17 cellular contexts compared by ENCODE assay signal in the genomic region with DNA sequence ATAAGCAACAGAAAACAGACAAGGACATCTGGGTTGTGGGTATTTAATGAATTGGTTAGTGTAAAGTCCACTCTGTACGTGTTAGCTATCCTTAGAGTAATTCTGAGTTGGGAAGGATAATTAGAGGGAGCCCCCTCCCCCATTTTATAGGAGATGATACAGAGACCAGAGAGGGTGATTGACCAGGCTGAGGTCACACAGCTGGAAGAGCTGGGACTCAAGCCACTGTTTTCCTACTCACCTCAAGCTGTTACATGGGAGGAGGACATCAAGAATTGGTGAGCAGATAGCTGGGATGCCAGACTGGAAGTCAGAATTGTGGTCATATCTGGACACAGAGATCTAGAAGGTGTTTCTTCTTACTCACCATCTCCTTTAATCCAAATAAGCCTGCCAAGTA. TPM values are rescaled to one million over a fixed set of nuclear protein-coding genes. Genes with fewer than 3 reads are reported as not detected.
DNase-seq lines count a peak whose midpoint lies in the region; ATAC-seq, FAIRE-seq and TF ChIP-seq lines count a peak whose summit lies in the region.
"Had no signal": no experiment of that assay in that cellular context is flagged by ENCODE, and none has a peak within 500 bp of the region (broad histone marks: within the 10 kb centered on the region; RNA-seq: fewer than 3 reads in every experiment).

No MANE protein-coding gene starts in this region.

- H3K36me3 ChIP-seq in HepG2 (replicated peaks in 1 of 2; ENCODE audit: control insufficient read depth in 1 of 2, insufficient read depth in 2 of 2, low read length in 2 of 2) (no peaks in the 10 kb centered on the region), right lobe of liver (no peaks in the 10 kb centered on the region), neuronal stem cell (replicated peaks in 1 of 2; ENCODE audit: control insufficient read depth in 2 of 2, insufficient read depth in 2 of 2, low read length in 2 of 2) (no peaks in the 10 kb centered on the region)
- H3K36me3 ChIP-seq: BLaER1 had no signal

- TF ChIP-seq POLR2A in HepG2 (IDR thresholded peaks at IDR 0.05; ENCODE audit: insufficient read depth in 1 of 2, low read depth in 2 of 2, low read length in 2 of 2) (no peak), right lobe of liver (IDR thresholded peaks at IDR 0.05) (no peak)

- H2BK120ac ChIP-seq in neuronal stem cell (ENCODE audit: low read depth, low read length) = no peak overlapping the region

- H3K4me3 ChIP-seq in HepG2 (replicated peaks in 1 of 3; ENCODE audit: insufficient read depth in 1 of 3, low read depth in 2 of 3, low read length in 3 of 3) (no peak overlapping the region), right lobe of liver (no peak overlapping the region), neuronal stem cell (ENCODE audit: low read length in 2 of 2) (no peak overlapping the region)
- H3K4me3 ChIP-seq: BLaER1, GM23248 had no signal

- no peaks in the 10 kb centered on the region for H3K79me2 ChIP-seq in HepG2 (ENCODE audit: insufficient read depth, low read length)

- no peak overlapping the region for H4K8ac ChIP-seq in neuronal stem cell (ENCODE audit: low read depth, low read length)

- peaks cover 28% of the 10 kb centered on the region for H3K4me1 Mint-ChIP-seq in brain
- H3K4me1 Mint-ChIP-seq: CD14-positive monocyte; CD4-positive, alpha-beta memory T cell had no signal

- H3K27ac Mint-ChIP-seq in brain = peak overlapping the region in 3 of 5 experiments; percentile 12 to 80 (median 58)
- H3K27ac Mint-ChIP-seq: CD14-positive monocyte; CD4-positive, alpha-beta memory T cell had no signal

- peak overlapping the region; percentile 60 for H2BK5ac ChIP-seq in neuronal stem cell (ENCODE audit: low read length)

- no peak overlapping the region for H4K91ac ChIP-seq in neuronal stem cell (ENCODE audit: low read depth, low read length, poor library complexity)

- H3K4me3 Mint-ChIP-seq in brain = peak overlapping the region in 3 of 5 experiments; percentile 1 to 15 (median 13)
- H3K4me3 Mint-ChIP-seq: CD14-positive monocyte; CD4-positive, alpha-beta memory T cell had no signal

- 15% methylated on average over 1 of the region's 1 CpG for whole genome bisulfite sequencing in HepG2 (ENCODE audit: low lambda C conversion rate)
- 46% methylated on average over 1 of the region's 1 CpG for WGBS in right lobe of liver (ENCODE audit: insufficient coverage, low coverage, low lambda C conversion rate, missing lambda C conversion rate)
- WGBS in neuronal stem cell (ENCODE audit: extremely low coverage in 2 of 2, insufficient read length in 2 of 2, insufficient replicate concordance in 1 of 2), 2 donors = no CpG with 5 or more reads among the region's 1 CpG

- no peak overlapping the region for H2AFZ ChIP-seq in HepG2 (ENCODE audit: low read length)
- no peak overlapping the region for H2AFZ ChIP-seq in neuronal stem cell (ENCODE audit: low read length)
- H2AFZ ChIP-seq: GM23248 had no signal

- no peaks in the 10 kb centered on the region for H3K9me3 ChIP-seq in HepG2 (ENCODE audit: low read length)
- H3K9me3 ChIP-seq in right lobe of liver = no peaks in the 10 kb centered on the region
- no peaks in the 10 kb centered on the region for H3K9me3 ChIP-seq in neuronal stem cell (replicated peaks in 1 of 2; ENCODE audit: control insufficient read depth in 2 of 2, insufficient read depth in 1 of 2, low read depth in 1 of 2, low read length in 2 of 2)
- H3K9me3 ChIP-seq: BLaER1 had no signal

- ATAC-seq in HepG2 (no peak), right lobe of liver (no peak), left lobe of liver (no peak)

- H2AK5ac ChIP-seq in neuronal stem cell (ENCODE audit: low read depth, low read length) = peak overlapping the region; percentile 3

- no peaks in the 10 kb centered on the region for H3K79me1 ChIP-seq in neuronal stem cell (ENCODE audit: low read depth, low read length)

- no TSS peak for BruUV-seq in HepG2 (replicated peaks; lab: Mats Ljungman, UMichigan)

- H3K4ac ChIP-seq in neuronal stem cell (ENCODE audit: low read length) = no peak overlapping the region

- intact Hi-C loops in HepG2 (cut with micrococcal nuclease; ENCODE audit: unreplicated experiment) (no loop called here), right lobe of liver (cut with DNase I) (no loop called here)

- H3K9ac ChIP-seq in HepG2 (ENCODE audit: insufficient read depth, low read depth, low read length) (no peak overlapping the region), neuronal stem cell (ENCODE audit: low read depth, low read length, poor library complexity) (no peak overlapping the region)
- H3K9ac ChIP-seq: BLaER1, GM23248 had no signal

- TF ChIP-seq EP300 in HepG2 (IDR thresholded peaks at IDR 0.05; ENCODE audit: low read depth in 2 of 2, low read length in 2 of 2) (no peak), HepG2 (CRISPR knock-in tag; IDR thresholded peaks at IDR 0.05; ENCODE audit: borderline replicate concordance) (no peak)

- H3K27ac ChIP-seq in HepG2 (ENCODE audit: extremely low read length, insufficient read depth, low read length) (no peak overlapping the region), right lobe of liver (no peak overlapping the region), neuronal stem cell (replicated peaks; ENCODE audit: low read length) (peak overlapping the region; percentile 85)
- H3K27ac ChIP-seq: 22Rv1, BLaER1, GM23248 had no signal

- no peak for FAIRE-seq in HepG2 (lab: Jason Lieb, UNC)
- FAIRE-seq: H54 had no signal

- no peak for TF ChIP-seq CTCF in HepG2 (CRISPR knock-in tag; IDR thresholded peaks at IDR 0.05)
- TF ChIP-seq CTCF in right lobe of liver (IDR thresholded peaks at IDR 0.05) = no peak
- TF ChIP-seq CTCF in brain (conservative IDR thresholded peaks at IDR 0.05) = no peak

- H3K4me1 ChIP-seq in HepG2 (ENCODE audit: insufficient read depth, low read length) (peaks cover 13% of the 10 kb centered on the region), right lobe of liver (no peaks in the 10 kb centered on the region), neuronal stem cell (ENCODE audit: control insufficient read depth in 2 of 2, insufficient read depth in 1 of 2, low read depth in 1 of 2, low read length in 2 of 2) (peaks cover 4 to 10% of the 10 kb centered on the region in 2 donors)
- H3K4me1 ChIP-seq: BLaER1 had no signal

- CTCF ChIA-PET in HepG2 (lab: Yijun Ruan, JAX; ENCODE audit: low intra/inter-chr PET ratio, low total read pairs) = no interaction called here

- H3K23ac ChIP-seq in neuronal stem cell (ENCODE audit: low read depth, low read length, poor library complexity) = no peak overlapping the region

- H4K20me1 ChIP-seq in HepG2 (ENCODE audit: insufficient read depth, low read length) = no peaks in the 10 kb centered on the region
- H4K20me1 ChIP-seq: BLaER1 had no signal

- H3K27me3 Mint-ChIP-seq in brain = peaks cover 4% of the 10 kb centered on the region

- no peak overlapping the region for H2BK12ac ChIP-seq in neuronal stem cell (ENCODE audit: low read length)

- no peak overlapping the region for H3K14ac ChIP-seq in neuronal stem cell (ENCODE audit: low read length)

- POLR2A ChIA-PET in HepG2 (lab: Yijun Ruan, JAX) = interaction anchor here (1.2 kb wide), 1 partner anchor 13 kb away, joined by 3 read pairs; no protein-coding TSS in a partner anchor

- H3K4me2 ChIP-seq in HepG2 (ENCODE audit: low read depth, low read length) = no peak overlapping the region
- no peak overlapping the region for H3K4me2 ChIP-seq in neuronal stem cell (ENCODE audit: insufficient read depth, low read length, poor library complexity, severe bottlenecking)
- H3K4me2 ChIP-seq: BLaER1 had no signal

- peaks cover 0 to 6% (median 0%) of the 10 kb centered on the region in 5 experiments for H3K9me3 Mint-ChIP-seq in brain

- H3K18ac ChIP-seq in neuronal stem cell (ENCODE audit: low read length) = no peak overlapping the region

- DNase-seq in HepG2 (ENCODE audit: low spot score) = no peak
- DNase-seq in right lobe of liver = no peak
- no peak for DNase-seq in neuronal stem cell (ENCODE audit: low spot score)
- no peak for DNase-seq in left lobe of liver (ENCODE audit: low spot score)
- DNase-seq in NK-92 treated with Interleukin-12 subunit alpha and Interleukin-12 subunit beta, amount 100 ng/mL, for 24 hours (lab: John Stamatoyannopoulos, UW) = no peak
- DNase-seq in stimulated activated CD4-positive, alpha-beta T cell treated with anti-CD3 and anti-CD28 coated beads, Interleukin-4, amount 100 ng/mL, for 1 hour = no peak
- DNase-seq: CD4-positive, alpha-beta memory T cell; DMS153; DMS79; GDM1; GM23248; HCEC 1CT had no signal

- no peak overlapping the region for H2BK15ac ChIP-seq in neuronal stem cell (ENCODE audit: low read length)

- no peak for TF ChIP-seq RAD21 in HepG2 (CRISPR knock-in tag; IDR thresholded peaks at IDR 0.05)

- no peaks in the 10 kb centered on the region for H3K36me3 Mint-ChIP-seq in brain
- H3K36me3 Mint-ChIP-seq: CD14-positive monocyte; CD4-positive, alpha-beta memory T cell had no signal

- H3K27me3 ChIP-seq in HepG2 (ENCODE audit: control insufficient read depth in 1 of 2, insufficient read depth in 2 of 2, low read length in 2 of 2) (peaks cover 5 to 53% of the 10 kb centered on the region in 2 experiments; a peak in 4 of 5 replicates), right lobe of liver (no peaks in the 10 kb centered on the region), neuronal stem cell (ENCODE audit: control insufficient read depth in 3 of 3, insufficient read depth in 3 of 3, low read depth in 1 of 3, low read length in 3 of 3) (peaks cover 0 to 59% (median 0%) of the 10 kb centered on the region in 3 experiments)
- H3K27me3 ChIP-seq: BLaER1 had no signal

- in situ Hi-C loops in HepG2 (cut with HindIII; ENCODE audit: extremely low pct_ligation_motif_present, low pct_unique_long_range_greater_than_20kb) = no loop called here

RNA-seq across cellular contexts. Expression of a gene that starts 8.7 kb away (rescaled TPM):
- total RNA-seq in HepG2 (2016; rRNA removed; fragmentation: Illumina TruSeq; extraction: Trizol) (2.5 and 2.6 TPM in 2 replicates), right lobe of liver (under 1 TPM; 0.18 to 0.68 (median 0.28) TPM), left lobe of liver (0.45 TPM)
- 0.44 and 0.51 TPM in 2 replicates for total RNA-seq in HepG2 (2016; cell fraction: cytosol; rRNA removed; fragmentation: Illumina TruSeq; extraction: Trizol; ENCODE audit: low read depth)
- 2.1 and 2.5 TPM in 2 replicates for total RNA-seq in HepG2 (2016; cell fraction: insoluble cytoplasmic fraction; rRNA removed; fragmentation: Illumina TruSeq; extraction: Trizol)
- total RNA-seq in HepG2 (2016; cell fraction: membrane; rRNA removed; fragmentation: Illumina TruSeq; extraction: Trizol) = 2.4 TPM in 2 replicates
- 5.7 and 7.1 TPM in 2 replicates for total RNA-seq in HepG2 (2016; cell fraction: nucleus; rRNA removed; fragmentation: Illumina TruSeq; extraction: Trizol)
- polyA plus RNA-seq in HepG2 (2011; rRNA removed) (4.8 and 6.7 TPM in 2 replicates), brain (ENCODE audit: insufficient read depth, low read depth, low replicate concordance) (120 TPM)
- 4.4 and 4.7 TPM in 2 replicates for polyA plus RNA-seq in HepG2 (2011; cell fraction: cytosol; rRNA removed)
- 7.5 and 8.6 TPM in 2 replicates for polyA plus RNA-seq in HepG2 (2011; cell fraction: nucleus; rRNA removed)
- polyA plus RNA-seq in HepG2 (2012) = 13.2 and 13.3 TPM in 2 replicates
- 0.61 and 0.71 TPM in 2 replicates for polyA plus RNA-seq in HepG2 (2016; cell fraction: cytosol; fragmentation: Illumina TruSeq; extraction: Trizol; ENCODE audit: low read depth)
- polyA plus RNA-seq in HepG2 (2016; cell fraction: insoluble cytoplasmic fraction; fragmentation: Illumina TruSeq; extraction: Trizol; ENCODE audit: low read depth) = 3.2 and 4.5 TPM in 2 replicates
- 1.6 and 1.8 TPM in 2 replicates for polyA plus RNA-seq in HepG2 (2016; cell fraction: membrane; fragmentation: Illumina TruSeq; extraction: Trizol; ENCODE audit: low read depth)
- 13.4 and 14.4 TPM in 2 replicates for polyA plus RNA-seq in HepG2 (2016; cell fraction: nucleus; fragmentation: Illumina TruSeq; extraction: Trizol; ENCODE audit: insufficient read depth, low read depth)
- 2.5 and 11.6 TPM in 2 replicates for polyA minus RNA-seq in HepG2 (2011; rRNA and poly(A)+ RNA removed; ENCODE audit: low replicate concordance)
- 6.9 and 7.3 TPM in 2 replicates for polyA minus RNA-seq in HepG2 (2011; cell fraction: cytosol; rRNA and poly(A)+ RNA removed)
- 2.4 and 3.4 TPM in 2 replicates for polyA minus RNA-seq in HepG2 (2011; cell fraction: nucleus; rRNA and poly(A)+ RNA removed)
- 3.7 TPM for polyA plus RNA-seq in neuronal stem cell (2013, experiment 1 of 2)
- 3.7 TPM for polyA plus RNA-seq in neuronal stem cell (2013, experiment 2 of 2)
- polyA plus RNA-seq: CD14-positive monocyte had no signal

RNA-seq across cellular contexts. Expression of a gene that starts 19.5 kb away (rescaled TPM):
- 4.7 and 6.5 TPM in 2 replicates for total RNA-seq in HepG2 (2016; rRNA removed; fragmentation: Illumina TruSeq; extraction: Trizol)
- 0.51 and 0.79 TPM in 2 replicates for total RNA-seq in HepG2 (2016; cell fraction: cytosol; rRNA removed; fragmentation: Illumina TruSeq; extraction: Trizol; ENCODE audit: low read depth)
- 4.0 and 6.6 TPM in 2 replicates for total RNA-seq in HepG2 (2016; cell fraction: insoluble cytoplasmic fraction; rRNA removed; fragmentation: Illumina TruSeq; extraction: Trizol)
- total RNA-seq in HepG2 (2016; cell fraction: membrane; rRNA removed; fragmentation: Illumina TruSeq; extraction: Trizol) = 2.0 TPM in 2 replicates
- 7.6 and 8.9 TPM in 2 replicates for total RNA-seq in HepG2 (2016; cell fraction: nucleus; rRNA removed; fragmentation: Illumina TruSeq; extraction: Trizol)
- 1.7 and 2.6 TPM in 2 replicates for polyA plus RNA-seq in HepG2 (2011; rRNA removed)
- polyA plus RNA-seq in HepG2 (2011; cell fraction: cytosol; rRNA removed) = 1.2 and 1.3 TPM in 2 replicates
- polyA plus RNA-seq in HepG2 (2011; cell fraction: nucleus; rRNA removed) = 13.0 and 15.1 TPM in 2 replicates
- polyA plus RNA-seq in HepG2 (2012) = 4.0 and 5.0 TPM in 2 replicates
- polyA plus RNA-seq in HepG2 (2016; cell fraction: cytosol; fragmentation: Illumina TruSeq; extraction: Trizol; ENCODE audit: low read depth) = 0.35 and 0.47 TPM in 2 replicates
- polyA plus RNA-seq in HepG2 (2016; cell fraction: insoluble cytoplasmic fraction; fragmentation: Illumina TruSeq; extraction: Trizol; ENCODE audit: low read depth) = 3.9 and 4.7 TPM in 2 replicates
- polyA plus RNA-seq in HepG2 (2016; cell fraction: membrane; fragmentation: Illumina TruSeq; extraction: Trizol; ENCODE audit: low read depth) = 0.98 and 1.0 TPM in 2 replicates
- polyA plus RNA-seq in HepG2 (2016; cell fraction: nucleus; fragmentation: Illumina TruSeq; extraction: Trizol; ENCODE audit: insufficient read depth, low read depth) = 13.0 and 13.1 TPM in 2 replicates
- 8.8 and 30.1 TPM in 2 replicates for polyA minus RNA-seq in HepG2 (2011; rRNA and poly(A)+ RNA removed; ENCODE audit: low replicate concordance)
- polyA minus RNA-seq in HepG2 (2011; cell fraction: cytosol; rRNA and poly(A)+ RNA removed) = 5.5 and 5.9 TPM in 2 replicates
- polyA minus RNA-seq in HepG2 (2011; cell fraction: nucleus; rRNA and poly(A)+ RNA removed) = 9.9 and 16.2 TPM in 2 replicates
- total RNA-seq in right lobe of liver = 10 to 100 TPM in 4 of 6 experiments, 1 to 10 TPM in 2; 7.8 to 22.5 (median 12.1) TPM
- 64.4 TPM for polyA plus RNA-seq in brain (ENCODE audit: insufficient read depth, low read depth, low replicate concordance)
- polyA plus RNA-seq in neuronal stem cell (2013, experiment 1 of 2) = 12.0 TPM
- 12.4 TPM for polyA plus RNA-seq in neuronal stem cell (2013, experiment 2 of 2)
- 16.0 TPM for total RNA-seq in left lobe of liver

RNA-seq across cellular contexts. Expression of a gene that starts 58.6 kb away (rescaled TPM):
- total RNA-seq in HepG2 (2016; rRNA removed; fragmentation: Illumina TruSeq; extraction: Trizol) = 8.0 and 8.8 TPM in 2 replicates
- 8.4 and 10.6 TPM in 2 replicates for total RNA-seq in HepG2 (2016; cell fraction: cytosol; rRNA removed; fragmentation: Illumina TruSeq; extraction: Trizol; ENCODE audit: low read depth)
- total RNA-seq in HepG2 (2016; cell fraction: insoluble cytoplasmic fraction; rRNA removed; fragmentation: Illumina TruSeq; extraction: Trizol) = 7.8 and 8.3 TPM in 2 replicates
- 15.9 and 18.1 TPM in 2 replicates for total RNA-seq in HepG2 (2016; cell fraction: membrane; rRNA removed; fragmentation: Illumina TruSeq; extraction: Trizol)
- 3.2 and 3.8 TPM in 2 replicates for total RNA-seq in HepG2 (2016; cell fraction: nucleus; rRNA removed; fragmentation: Illumina TruSeq; extraction: Trizol)
- 9.0 and 10.7 TPM in 2 replicates for polyA plus RNA-seq in HepG2 (2011; rRNA removed)
- polyA plus RNA-seq in HepG2 (2011; cell fraction: cytosol; rRNA removed) = 11.6 and 14.0 TPM in 2 replicates
- polyA plus RNA-seq in HepG2 (2011; cell fraction: nucleus; rRNA removed) = 6.6 and 8.0 TPM in 2 replicates
- polyA plus RNA-seq in HepG2 (2012) = 4.6 and 5.9 TPM in 2 replicates
- polyA plus RNA-seq in HepG2 (2016; cell fraction: cytosol; fragmentation: Illumina TruSeq; extraction: Trizol; ENCODE audit: low read depth) = 10.5 and 11.9 TPM in 2 replicates
- 7.7 and 9.2 TPM in 2 replicates for polyA plus RNA-seq in HepG2 (2016; cell fraction: insoluble cytoplasmic fraction; fragmentation: Illumina TruSeq; extraction: Trizol; ENCODE audit: low read depth)
- 13.7 and 14.4 TPM in 2 replicates for polyA plus RNA-seq in HepG2 (2016; cell fraction: membrane; fragmentation: Illumina TruSeq; extraction: Trizol; ENCODE audit: low read depth)
- 5.5 and 8.1 TPM in 2 replicates for polyA plus RNA-seq in HepG2 (2016; cell fraction: nucleus; fragmentation: Illumina TruSeq; extraction: Trizol; ENCODE audit: insufficient read depth, low read depth)
- 6.9 and 10.7 TPM in 2 replicates for polyA minus RNA-seq in HepG2 (2011; rRNA and poly(A)+ RNA removed; ENCODE audit: low replicate concordance)
- polyA minus RNA-seq in HepG2 (2011; cell fraction: cytosol; rRNA and poly(A)+ RNA removed) = 1.5 and 2.4 TPM in 2 replicates
- 1.0 and 1.5 TPM in 2 replicates for polyA minus RNA-seq in HepG2 (2011; cell fraction: nucleus; rRNA and poly(A)+ RNA removed)
- total RNA-seq in right lobe of liver = 1 to 10 TPM; 2.0 to 6.2 (median 5.1) TPM
- 61.4 TPM for polyA plus RNA-seq in brain (ENCODE audit: insufficient read depth, low read depth, low replicate concordance)
- polyA plus RNA-seq in neuronal stem cell (2013, experiment 1 of 2) = 23.4 TPM
- 22.3 TPM for polyA plus RNA-seq in neuronal stem cell (2013, experiment 2 of 2)
- 3.3 TPM for total RNA-seq in left lobe of liver
